8 cellular contexts compared by ENCODE assay signal in the genomic region with DNA sequence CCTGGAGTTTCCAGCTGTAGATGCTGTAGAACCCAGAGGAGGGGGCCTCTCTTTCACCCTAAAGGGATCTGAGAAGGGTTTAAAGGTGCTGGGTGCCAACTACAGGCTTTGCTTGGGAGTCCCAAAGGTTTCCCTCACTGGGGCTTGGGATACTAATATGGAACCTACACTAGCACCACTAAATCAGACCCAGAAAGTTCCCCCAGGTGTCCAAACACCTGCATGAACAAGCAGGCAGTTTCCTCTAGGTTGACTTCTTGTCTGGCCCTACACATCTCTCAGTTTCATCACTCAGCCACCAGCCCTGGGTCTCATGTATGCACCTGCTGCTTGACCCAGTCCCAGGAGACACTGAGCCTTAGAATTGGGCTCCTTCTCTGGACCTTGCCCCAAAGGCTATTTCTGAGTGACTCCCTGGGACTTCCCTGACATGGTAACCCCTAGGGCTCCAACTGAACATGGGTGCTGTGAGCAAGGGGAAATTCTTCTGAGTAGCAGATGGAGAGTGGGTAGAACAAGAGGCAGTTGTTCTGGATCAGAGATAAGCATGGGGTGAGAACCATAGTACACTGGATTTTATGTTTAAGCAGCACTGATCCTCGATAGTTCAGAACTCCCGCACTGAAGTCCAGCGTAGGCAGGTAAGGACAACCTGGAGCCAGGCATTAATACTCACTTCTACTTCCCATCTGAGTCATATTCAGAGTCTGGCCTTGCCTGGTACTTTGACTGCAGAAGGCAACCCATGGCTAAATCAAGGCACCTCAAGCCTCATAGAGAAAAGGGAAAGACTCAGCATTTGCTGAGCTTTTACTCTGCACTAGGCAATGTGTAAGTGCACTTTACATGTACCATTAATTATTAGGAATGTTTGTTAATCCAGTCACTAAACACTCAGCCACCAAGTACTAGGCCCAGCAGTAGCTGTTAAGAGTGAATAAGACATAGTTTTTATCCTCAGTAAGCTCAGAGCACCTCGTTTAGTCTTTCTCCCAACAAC. TPM values are rescaled to one million over a fixed set of nuclear protein-coding genes. Genes with fewer than 3 reads are reported as not detected.
DNase-seq lines count a peak whose midpoint lies in the region; ATAC-seq and TF ChIP-seq lines count a peak whose summit lies in the region.

No MANE protein-coding gene starts in this region.

- H3K9me3 ChIP-seq in WERI-Rb-1 (ENCODE audit: severe bottlenecking): no peaks in the 10 kb centered on the region

- peaks cover 96% of the 10 kb centered on the region for H3K36me3 ChIP-seq in WERI-Rb-1

- TF ChIP-seq CTCF in HL-60 (IDR thresholded peaks at IDR 0.05; ENCODE audit: insufficient read depth, low read length) (no peak), foreskin keratinocyte (conservative IDR thresholded peaks at IDR 0.05) (no peak), WERI-Rb-1 (IDR thresholded peaks at IDR 0.05; ENCODE audit: low read depth, low read length) (no peak), GM10266 (IDR thresholded peaks at IDR 0.05; ENCODE audit: control insufficient read depth, insufficient read depth, low read depth, missing control alignments) (no peak)

- ATAC-seq in GM21447 (IDR thresholded peaks at IDR 0.05; ENCODE audit: unreplicated experiment): peak; percentile 91
- ATAC-seq in foreskin keratinocyte: no peak

- peak; percentile 96 for DNase-seq in DMS79 treated with DMSO at 0.1 percent for 48 hours (lab: John Stamatoyannopoulos, UW)
- peak in 1 of 2 experiments; percentile 27 for DNase-seq in HL-60 (ENCODE audit: low read depth in 1 of 2, low spot score in 1 of 2)
- peak in 1 of 2 donors; percentile 15 for DNase-seq in foreskin keratinocyte
- no peak for DNase-seq in SKM-1 (lab: John Stamatoyannopoulos, UW; ENCODE audit: unreplicated experiment)
- DNase-seq in WERI-Rb-1: no peak
- DNase-seq in DMS153 treated with DMSO at 0.1 percent for 48 hours (lab: John Stamatoyannopoulos, UW; ENCODE audit: unreplicated experiment): no peak
- DNase-seq in GM10266 (ENCODE audit: extremely low spot score): no peak

- H3K27ac ChIP-seq in HL-60 (replicated peaks) (peak overlapping the region; percentile 66), foreskin keratinocyte (peak overlapping the region; percentile 97), WERI-Rb-1 (no peak overlapping the region)

- peaks cover 32% of the 10 kb centered on the region for H3K4me1 ChIP-seq in foreskin keratinocyte

- H3K27me3 ChIP-seq in HL-60 (ENCODE audit: insufficient read depth, poor library complexity, severe bottlenecking) (no peaks in the 10 kb centered on the region), foreskin keratinocyte (no peaks in the 10 kb centered on the region), WERI-Rb-1 (ENCODE audit: insufficient read depth, low read depth, severe bottlenecking) (no peaks in the 10 kb centered on the region)

- no peak overlapping the region for H3K4me3 ChIP-seq in HL-60 (replicated peaks; ENCODE audit: insufficient read depth, low read length)
- no peak overlapping the region for H3K4me3 ChIP-seq in WERI-Rb-1 (ENCODE audit: low read depth, low read length)

RNA-seq across cellular contexts. Expression of gene BCL2L1, which starts 16.8 kb away (rescaled TPM):
- total RNA-seq in foreskin keratinocyte: 114 and 136 TPM in 2 replicates
- polyA plus RNA-seq in foreskin keratinocyte: 106 and 115 TPM in 2 replicates

RNA-seq across cellular contexts. Expression of gene TPX2, which starts 33.2 kb away (rescaled TPM):
- 106 and 126 TPM in 2 replicates for total RNA-seq in foreskin keratinocyte
- polyA plus RNA-seq in foreskin keratinocyte: 47.2 and 65.4 TPM in 2 replicates
